ENCODE assay signal across 8 cellular contexts in the genomic region with DNA sequence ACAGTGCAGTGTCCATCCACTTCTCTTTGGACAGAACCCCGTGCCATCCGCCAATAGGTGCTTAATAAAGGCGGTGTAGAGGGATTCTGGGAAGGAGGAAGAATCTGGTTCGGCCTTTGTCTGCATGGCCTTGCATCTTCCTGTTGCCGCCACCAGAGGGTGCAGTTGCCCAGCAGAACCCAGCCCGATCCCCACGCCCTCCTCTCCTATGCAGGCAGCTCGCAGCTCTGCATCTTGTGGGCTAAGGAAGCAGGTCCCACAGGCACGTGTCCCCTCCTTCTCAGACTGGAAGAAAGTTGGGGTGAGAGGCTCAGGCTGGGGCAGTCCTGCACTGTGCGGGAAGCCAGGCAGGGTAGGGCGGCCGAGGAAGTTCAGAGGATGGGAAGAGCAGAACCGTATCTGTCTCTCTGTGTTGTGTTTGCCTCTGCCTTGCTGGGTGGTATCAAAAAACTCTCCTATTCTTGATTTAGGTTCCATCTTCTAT. TPM values are rescaled to one million over a fixed set of nuclear protein-coding genes. Genes with fewer than 3 reads are reported as not detected.
DNase-seq lines count a peak whose midpoint lies in the region; ATAC-seq and TF ChIP-seq lines count a peak whose summit lies in the region.
"Had no signal": no experiment of that assay in that cellular context is flagged by ENCODE, and none has a peak within 500 bp of the region (broad histone marks: within the 10 kb centered on the region; RNA-seq: fewer than 3 reads in every experiment).

No MANE protein-coding gene starts in this region.

- TF ChIP-seq CTCF in GM12874 (IDR thresholded peaks at IDR 0.05; ENCODE audit: insufficient read depth, low read depth, low read length), result peak; percentile 96
- TF ChIP-seq CTCF in coronary artery (IDR thresholded peaks at IDR 0.05), result peak; percentile 78
- TF ChIP-seq CTCF in lung (IDR thresholded peaks at IDR 0.05; ENCODE audit: control extremely low read depth, extremely low read depth), result peak; percentile 98

- 12 to 17% methylated on average over 12 to 13 of the region's 13 CpGs for WGBS in lung, 2 donors

- DNase-seq in NCI-H460 (ENCODE audit: extremely low read depth, low read depth), result peak; percentile 80
- DNase-seq in activated CD4-positive, alpha-beta T cell treated with anti-CD3 and anti-CD28 coated beads for 48 hours, result peak; percentile 80
- peak; percentile 80 for DNase-seq in coronary artery (ENCODE audit: low spot score)
- DNase-seq in lung (ENCODE audit: low spot score), result peak; percentile 80
- peak; percentile 16 for DNase-seq in stimulated activated CD8-positive, alpha-beta memory T cell treated with anti-CD3 and anti-CD28 coated beads, Interleukin-12 subunit alpha, Interleukin-12 subunit beta, amount 100 ng/mL, for 24 hours (ENCODE audit: extremely low read depth)

- no peaks in the 10 kb centered on the region for H3K27me3 ChIP-seq in lung (ENCODE audit: control insufficient read depth, insufficient read depth)

- peak; percentile 80 for ATAC-seq in HG02981 (IDR thresholded peaks at IDR 0.05; ENCODE audit: unreplicated experiment)
- ATAC-seq in lung (ENCODE audit: insufficient read depth, low FRiP score), result peak; percentile 88

- peaks cover 0 to 10% of the 10 kb centered on the region in 2 donors for H3K4me1 ChIP-seq in lung (ENCODE audit: control insufficient read depth in 2 of 2, insufficient read depth in 2 of 2, low read length in 2 of 2)

- H3K4me3 ChIP-seq in coronary artery (no peak overlapping the region), lung (no peak overlapping the region)
- H3K4me3 ChIP-seq: skin epidermis had no signal

- no peaks in the 10 kb centered on the region for H3K9me3 ChIP-seq in lung (ENCODE audit: control insufficient read depth in 2 of 2, insufficient read depth in 1 of 2, low read length in 1 of 2)

- no peaks in the 10 kb centered on the region for H3K36me3 ChIP-seq in lung (ENCODE audit: control insufficient read depth in 2 of 2, insufficient read depth in 2 of 2, low read length in 2 of 2)

- H3K27ac ChIP-seq in coronary artery (no peak overlapping the region), lung (ENCODE audit: low read depth in 1 of 2, low read length in 1 of 2) (no peak overlapping the region)

RNA-seq across cellular contexts. Expression of a gene that starts 20.8 kb away (rescaled TPM):
- total RNA-seq in NCI-H460 (2014; rRNA removed; shearing (Covaris generic)), result 0.92 and 0.94 TPM in 2 replicates
- 0.90 and 1.4 TPM in 2 replicates for polyA plus RNA-seq in NCI-H460 (2014; cell fraction: nucleus; rRNA removed)
- 10 to 100 TPM; 28.8 to 38.6 TPM for total RNA-seq in lung
- polyA plus RNA-seq in lung, result 1 to 10 TPM; 6.5 to 7.1 TPM

RNA-seq across cellular contexts. Expression of a gene that starts 52.8 kb away (rescaled TPM):
- total RNA-seq in NCI-H460 (2014; rRNA removed; shearing (Covaris generic)), result 729 and 850 TPM in 2 replicates
- polyA plus RNA-seq in NCI-H460 (2014; cell fraction: nucleus; rRNA removed), result 1,097 and 1,161 TPM in 2 replicates
- 100 to 1,000 TPM; 223 to 278 TPM for total RNA-seq in lung
- 100 to 1,000 TPM; 143 to 230 TPM for polyA plus RNA-seq in lung

Comparison
In these comparisons a context has a peak if more than half of its experiments do, and no peak if none do; other contexts are left out.
1. DNase-seq: peak in every context shown above with its lines; median percentile 80 in NCI-H460; 80 in activated CD4-positive, alpha-beta T cell treated with anti-CD3 and anti-CD28 coated beads for 48 hours; 80 in coronary artery; 80 in lung; 16 in stimulated activated CD8-positive, alpha-beta memory T cell treated with anti-CD3 and anti-CD28 coated beads, Interleukin-12 subunit alpha, Interleukin-12 subunit beta, amount 100 ng/mL, for 24 hours.
2. RNA of a gene that starts 20.8 kb away (total RNA-seq): 28.8 to 38.6 TPM in lung; 0.92 to 0.94 TPM in NCI-H460; every median in the first group is over 10 times any median in the second.
3. Peak in every context shown above with its lines, with median percentiles within 50 percentile points of each other: CTCF ChIP-seq.